Comparison of ENCODE assay signal across 10 cellular contexts in genomic region chr21:42411197-42411869, GRCh38.
DNase-seq lines count a peak whose midpoint lies in the region; ATAC-seq and TF ChIP-seq lines count a peak whose summit lies in the region.
"Had no signal": no experiment of that assay in that cellular context is flagged by ENCODE, and none has a peak within 500 bp of the region (broad histone marks: within the 10 kb centered on the region; RNA-seq: fewer than 3 reads in every experiment).

No MANE protein-coding gene starts in this region.

- no peak for ATAC-seq in HG03521 (IDR thresholded peaks at IDR 0.05; ENCODE audit: unreplicated experiment)
- ATAC-seq: activated naive CD4-positive, alpha-beta T cell treated with anti-CD3 and anti-CD28 coated beads, Interleukin-2, amount 50 U/mL, for 72 hours; naive thymus-derived CD8-positive, alpha-beta T cell had no signal

- peak; percentile 59 to 74 for DNase-seq in activated CD4-positive, alpha-beta T cell treated with anti-CD3 and anti-CD28 coated beads, Interleukin-2, amount 50 U/mL, for 48 hours
- DNase-seq in activated CD4-positive, alpha-beta T cell treated with anti-CD3 and anti-CD28 coated beads, Interleukin-2, amount 50 U/mL, for 4 hours = no peak
- DNase-seq in GM10266 (ENCODE audit: extremely low spot score) (no peak), RPMI8226 (peak; percentile 17), iPS-NIHi11 (ENCODE audit: low spot score) (peak; percentile 72), C1 segment of cervical spinal cord (lab: John Stamatoyannopoulos, UW) (no peak), putamen (ENCODE audit: low spot score) (no peak)
- DNase-seq: naive thymus-derived CD8-positive, alpha-beta T cell had no signal

- TF ChIP-seq CTCF in GM10266 (IDR thresholded peaks at IDR 0.05; ENCODE audit: control insufficient read depth, insufficient read depth, low read depth, missing control alignments) = peak; percentile 27

Comparison
In these comparisons a context has a peak if more than half of its experiments do, and no peak if none do; other contexts are left out.
1. DNase-seq: peak in activated CD4-positive, alpha-beta T cell treated with anti-CD3 and anti-CD28 coated beads, Interleukin-2, amount 50 U/mL, for 48 hours (2 of 2), RPMI8226 (single experiment) and iPS-NIHi11 (single experiment); none in activated CD4-positive, alpha-beta T cell treated with anti-CD3 and anti-CD28 coated beads, Interleukin-2, amount 50 U/mL, for 4 hours (0 of 2), GM10266 (single experiment), C1 segment of cervical spinal cord (0 of 14) and putamen (single experiment).